ENCODE assay signal across 16 cellular contexts in the genomic region with DNA sequence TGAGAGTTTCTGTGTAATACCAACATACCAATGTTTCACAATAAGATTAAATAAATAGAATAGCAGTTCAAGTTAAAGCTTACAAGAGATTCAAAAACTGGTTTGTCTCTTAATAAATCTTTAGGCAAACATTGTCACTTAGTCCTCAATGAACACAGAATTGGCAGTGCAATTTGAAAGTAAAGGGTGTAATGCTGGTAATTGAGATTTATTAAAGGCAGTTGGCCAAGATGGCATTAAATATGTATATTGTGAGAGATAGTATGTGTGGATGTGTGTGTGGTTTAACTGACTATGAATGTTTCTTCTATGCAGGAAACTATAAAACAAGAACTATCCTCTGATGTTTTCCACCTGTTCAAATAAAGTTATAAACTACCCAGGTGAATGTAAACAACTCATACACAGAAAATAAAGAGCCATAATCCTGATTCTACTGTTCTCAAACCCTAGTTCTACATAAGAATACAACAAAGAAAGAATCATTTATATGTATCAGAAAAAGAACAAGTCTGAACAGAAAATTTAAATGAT.
DNase-seq lines count a peak whose midpoint lies in the region; ATAC-seq lines count a peak whose summit lies in the region.
"Had no signal": no experiment of that assay in that cellular context is flagged by ENCODE, and none has a peak within 500 bp of the region (broad histone marks: within the 10 kb centered on the region; RNA-seq: fewer than 3 reads in every experiment).

No MANE protein-coding gene starts in this region.

- ATAC-seq in esophagus mucosa (peak; percentile 83), GM18909 (IDR thresholded peaks at IDR 0.05; ENCODE audit: poor library complexity, unreplicated experiment) (no peak)

- peak; percentile 19 for DNase-seq in DMS53 treated with DMSO at 0.1 percent for 48 hours (lab: John Stamatoyannopoulos, UW; ENCODE audit: unreplicated experiment)
- DNase-seq in NCI-H1417 treated with DMSO at 0.1 percent for 48 hours (lab: John Stamatoyannopoulos, UW), result peak; percentile 17
- DNase-seq in NCI-H526 treated with DMSO at 0.1 percent for 48 hours (lab: John Stamatoyannopoulos, UW), result peak; percentile 50
- DNase-seq in pons (ENCODE audit: low spot score), result no peak
- DNase-seq in cerebellum (ENCODE audit: low spot score), result no peak
- DNase-seq: ACHN; Calu3; CD4-positive, CD25-positive, alpha-beta regulatory T cell; GF-D8; Karpas-422; NCI-H2029 treated with DMSO at 0.1 percent for 48 hours; NK-92 treated with Interleukin-12 subunit alpha and Interleukin-12 subunit beta, amount 100 ng/mL, for 24 hours; OCI-M1; SJCRH30 had no signal

Comparison
In these comparisons a context has a peak if more than half of its experiments do, and no peak if none do; other contexts are left out.
1. DNase-seq: peak in DMS53 treated with DMSO at 0.1 percent for 48 hours (single experiment), NCI-H1417 treated with DMSO at 0.1 percent for 48 hours (single experiment) and NCI-H526 treated with DMSO at 0.1 percent for 48 hours (single experiment); none in pons (single experiment) and cerebellum (single experiment).